In the genomic region with DNA sequence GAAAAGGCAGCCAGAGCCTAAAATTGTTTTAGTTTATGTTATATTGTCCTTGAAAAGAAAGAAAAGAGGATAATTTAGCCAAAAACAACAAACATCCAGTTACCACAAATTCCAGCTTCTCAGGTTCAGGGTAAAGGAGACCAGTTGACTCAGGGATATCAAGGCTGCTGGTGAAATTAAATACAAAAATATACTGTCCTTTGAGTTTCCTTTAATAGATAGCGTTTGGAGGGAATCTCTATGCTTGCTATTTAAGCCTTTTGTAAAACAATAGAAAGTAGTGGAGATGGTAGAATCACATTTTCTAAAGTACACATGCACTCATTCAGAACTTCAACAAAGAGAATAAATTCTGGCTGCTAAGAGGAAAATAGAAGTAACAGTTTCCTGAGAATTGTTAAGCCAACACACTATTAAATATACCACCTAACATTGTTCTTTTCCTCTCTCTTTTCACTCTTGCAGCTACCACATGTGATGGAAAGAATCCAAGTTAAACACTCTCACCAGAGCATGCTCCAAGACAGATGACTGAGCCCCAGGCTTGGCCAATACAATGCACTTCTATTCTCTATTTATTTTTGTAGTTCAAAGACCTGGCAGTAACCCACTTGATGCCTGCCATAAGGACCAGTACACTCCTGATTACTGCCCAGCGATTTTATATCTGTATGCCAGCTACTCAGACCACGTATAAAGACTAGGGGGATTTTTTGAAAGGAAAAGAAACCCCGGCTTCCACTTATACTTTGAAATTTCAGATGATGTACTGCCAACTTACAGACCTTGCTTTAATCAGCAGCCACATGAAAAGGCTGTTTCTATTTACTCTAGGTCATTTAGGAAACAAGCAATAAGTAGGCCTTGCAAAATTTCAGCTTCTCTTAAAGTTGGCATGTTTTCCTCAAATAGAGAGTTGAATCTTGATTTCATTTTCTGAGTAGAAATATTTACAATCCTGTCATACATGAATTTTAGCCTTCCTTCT, we compare ENCODE assay signal across 8 cellular contexts.
A peak's percentile ranks its signal among the peaks of the same experiment; 100 is the strongest.
DNase-seq lines count a peak whose midpoint lies in the region; ATAC-seq and TF ChIP-seq lines count a peak whose summit lies in the region.

No MANE protein-coding gene starts in this region.

- no peaks in the 10 kb centered on the region for H3K27me3 ChIP-seq in body of pancreas
- H3K27me3 ChIP-seq in trophoblast cell (ENCODE audit: insufficient read depth, low read length) = no peaks in the 10 kb centered on the region

- H3K9me3 ChIP-seq in body of pancreas = no peaks in the 10 kb centered on the region
- H3K9me3 ChIP-seq in trophoblast cell (ENCODE audit: insufficient read depth, low read depth, low read length) = no peaks in the 10 kb centered on the region

- H3K79me1 ChIP-seq in trophoblast cell (ENCODE audit: low read length) = no peaks in the 10 kb centered on the region

- H3K9ac ChIP-seq in trophoblast cell (ENCODE audit: low read length) = no peak overlapping the region

- no peak overlapping the region for H4K12ac ChIP-seq in trophoblast cell (ENCODE audit: low read depth, low read length)

- intact Hi-C loops in body of pancreas (cut with DNase I) = no loop called here

- H3K79me2 ChIP-seq in trophoblast cell (ENCODE audit: control insufficient read depth, insufficient read depth, low read length, poor library complexity) = no peaks in the 10 kb centered on the region

- no peak for TF ChIP-seq POLR2A in body of pancreas (IDR thresholded peaks at IDR 0.05)

- H3K36me3 ChIP-seq in body of pancreas (replicated peaks in 1 of 2; ENCODE audit: insufficient read depth in 1 of 2, low read depth in 2 of 2) (no peaks in the 10 kb centered on the region), trophoblast cell (ENCODE audit: control insufficient read depth in 1 of 2, insufficient read depth in 2 of 2, low read length in 2 of 2) (no peaks in the 10 kb centered on the region)

- DNase-seq in AG08396 (ENCODE audit: low spot score) (peak; percentile 10), NCI-H128 (lab: John Stamatoyannopoulos, UW; ENCODE audit: unreplicated experiment) (peak; percentile 9), body of pancreas (peak; percentile 29 to 62 (median 60)), left lobe of liver (ENCODE audit: low spot score) (no peak), trophoblast cell (no peak), GM19240 (ENCODE audit: insufficient read length, low spot score) (no peak)
- no peak for DNase-seq in stimulated activated CD4-positive, alpha-beta T cell treated with anti-CD3 and anti-CD28 coated beads, Interleukin-4, amount 100 ng/mL, for 24 hours

- H3K4me1 ChIP-seq in body of pancreas = peaks cover 12% of the 10 kb centered on the region
- H3K4me1 ChIP-seq in trophoblast cell (ENCODE audit: control insufficient read depth in 1 of 2, insufficient read depth in 2 of 2, low read length in 2 of 2) = no peaks in the 10 kb centered on the region

- H2BK12ac ChIP-seq in trophoblast cell (ENCODE audit: low read length) = no peak overlapping the region

- H2BK5ac ChIP-seq in trophoblast cell (ENCODE audit: low read depth, low read length, poor library complexity) = no peak overlapping the region

- no peak overlapping the region for H3K14ac ChIP-seq in trophoblast cell (ENCODE audit: low read length)

- no peak overlapping the region for H3K4me3 ChIP-seq in body of pancreas
- H3K4me3 ChIP-seq in trophoblast cell (ENCODE audit: low read depth, low read length) = no peak overlapping the region

- whole genome bisulfite sequencing in body of pancreas, 2 donors = 12 to 18% methylated on average over 4 of the region's 4 CpGs
- WGBS in trophoblast cell (ENCODE audit: extremely low coverage, insufficient coverage, insufficient read length) = no CpG with 5 or more reads among the region's 4 CpGs

- TF ChIP-seq CTCF in body of pancreas (IDR thresholded peaks at IDR 0.05) = no peak

- no peak overlapping the region for H3K23ac ChIP-seq in trophoblast cell (ENCODE audit: low read length)

- no peak overlapping the region for H4K8ac ChIP-seq in trophoblast cell (ENCODE audit: low read depth, low read length)

- H2AFZ ChIP-seq in trophoblast cell (ENCODE audit: insufficient read depth, low read length, poor library complexity) = no peak overlapping the region

- no peak overlapping the region for H4K91ac ChIP-seq in trophoblast cell (ENCODE audit: low read depth, low read length)

- H3K27ac ChIP-seq in body of pancreas (no peak overlapping the region), trophoblast cell (ENCODE audit: low read depth, low read length) (no peak overlapping the region)

- H3K18ac ChIP-seq in trophoblast cell (ENCODE audit: low read length) = no peak overlapping the region

- no peak overlapping the region for H3K4me2 ChIP-seq in trophoblast cell (ENCODE audit: low read length)

- ATAC-seq in body of pancreas = peak; percentile 86
- peak; percentile 80 for ATAC-seq in left lobe of liver
- ATAC-seq in HG02759 (IDR thresholded peaks at IDR 0.05; ENCODE audit: unreplicated experiment) = no peak

- H2BK120ac ChIP-seq in trophoblast cell (ENCODE audit: insufficient read depth, low read length, poor library complexity) = no peak overlapping the region

- no peak overlapping the region for H2AK5ac ChIP-seq in trophoblast cell (ENCODE audit: low read length)

- H3K4ac ChIP-seq in trophoblast cell (ENCODE audit: low read depth, low read length) = no peak overlapping the region

Comparison
In these comparisons a context has a peak if more than half of its experiments do, and no peak if none do; other contexts are left out.
1. DNase-seq: peak in AG08396 (single experiment), NCI-H128 (single experiment) and body of pancreas (4 of 4); none in left lobe of liver (single experiment), trophoblast cell (0 of 2), stimulated activated CD4-positive, alpha-beta T cell treated with anti-CD3 and anti-CD28 coated beads, Interleukin-4, amount 100 ng/mL, for 24 hours (single experiment) and GM19240 (single experiment).